Comparison of ENCODE assay signal across 8 cellular contexts in the genomic region with DNA sequence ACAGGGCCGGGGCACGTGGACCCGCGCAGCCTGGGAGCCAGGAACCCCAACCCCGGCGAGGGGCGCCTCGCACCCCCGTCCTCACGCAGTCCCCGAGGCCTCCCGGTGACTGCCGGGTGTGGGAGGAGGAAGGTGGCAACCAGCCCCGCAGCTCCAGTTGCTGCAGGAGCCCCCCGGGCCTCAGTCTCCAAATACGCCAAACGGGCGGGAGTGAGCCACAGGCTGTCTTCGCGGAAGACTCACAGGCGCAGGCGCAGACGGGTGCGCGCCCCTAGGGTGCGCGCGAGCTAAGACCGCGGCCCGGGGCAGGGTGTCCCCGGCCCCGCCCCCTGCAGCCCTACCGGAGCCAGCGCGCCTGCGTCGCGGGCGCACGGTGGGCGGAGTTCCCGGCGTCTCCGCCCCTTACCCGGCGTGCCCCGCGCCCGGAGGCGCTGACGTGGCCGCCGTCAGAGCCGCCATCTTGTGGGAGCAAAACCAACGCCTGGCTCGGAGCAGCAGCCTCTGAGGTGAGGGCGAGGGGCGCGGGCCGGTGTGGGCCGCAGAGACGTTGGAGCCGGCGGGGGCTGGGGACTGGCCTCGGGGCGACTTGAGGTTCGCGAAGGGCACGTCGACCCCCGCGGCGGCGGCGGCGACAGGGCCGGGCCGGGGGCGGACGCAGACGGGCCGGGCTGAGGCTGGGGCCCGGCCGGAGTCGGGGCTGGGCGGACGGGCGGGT. TPM values are rescaled to one million over a fixed set of nuclear protein-coding genes. Genes with fewer than 3 reads are reported as not detected.
DNase-seq lines count a peak whose midpoint lies in the region; ATAC-seq and TF ChIP-seq lines count a peak whose summit lies in the region.

A gene (plus strand): TSS at position 449 of the 715 bp plus-strand sequence. CDS start 14,407 bp downstream, outside the sequence.

- peak within 1 kb of the TSS; percentile 99 for H4K12ac ChIP-seq in trophoblast cell (ENCODE audit: low read depth, low read length)

- H2AFZ ChIP-seq in trophoblast cell (ENCODE audit: insufficient read depth, low read length, poor library complexity), result peak within 1 kb of the TSS; percentile 98

- H3K18ac ChIP-seq in trophoblast cell (ENCODE audit: low read length), result peak within 1 kb of the TSS; percentile 91

- H3K9ac ChIP-seq in trophoblast cell (ENCODE audit: low read length), result peak within 1 kb of the TSS; percentile 83

- TF ChIP-seq EP300 in tibial nerve (IDR thresholded peaks at IDR 0.05), result peak; percentile 68 to 97

- H4K91ac ChIP-seq in trophoblast cell (ENCODE audit: low read depth, low read length), result peak within 1 kb of the TSS; percentile 98

- H3K27me3 ChIP-seq in trophoblast cell (ENCODE audit: insufficient read depth, low read length) (peaks cover 3% of the 10 kb centered on the region), tibial nerve (no peaks in the 10 kb centered on the region)

- H3K14ac ChIP-seq in trophoblast cell (ENCODE audit: low read length), result peak within 1 kb of the TSS; percentile 98

- peak within 1 kb of the TSS; percentile 100 for H3K4ac ChIP-seq in trophoblast cell (ENCODE audit: low read depth, low read length)

- peak within 1 kb of the TSS; percentile 89 for H2BK5ac ChIP-seq in trophoblast cell (ENCODE audit: low read depth, low read length, poor library complexity)

- no CpG with 5 or more reads among the region's 89 CpGs for WGBS in trophoblast cell (ENCODE audit: extremely low coverage, insufficient coverage, insufficient read length)
- 1% methylated on average over 12 to 59 of the region's 89 CpGs for WGBS in tibial nerve, 2 donors

- H3K23ac ChIP-seq in trophoblast cell (ENCODE audit: low read length), result no peak within 1 kb of the TSS

- no peaks in the 10 kb centered on the region for H3K9me3 ChIP-seq in trophoblast cell (ENCODE audit: insufficient read depth, low read depth, low read length)
- H3K9me3 ChIP-seq in tibial nerve, result no peaks in the 10 kb centered on the region

- peak within 1 kb of the TSS; percentile 97 for H2BK120ac ChIP-seq in trophoblast cell (ENCODE audit: insufficient read depth, low read length, poor library complexity)

- H2AK5ac ChIP-seq in trophoblast cell (ENCODE audit: low read length), result peak within 1 kb of the TSS; percentile 93

- H4K8ac ChIP-seq in trophoblast cell (ENCODE audit: low read depth, low read length), result peak within 1 kb of the TSS; percentile 99

- peak; percentile 80 for ATAC-seq in HG02763 (IDR thresholded peaks at IDR 0.05; ENCODE audit: unreplicated experiment)
- peak; percentile 94 for ATAC-seq in Right ventricle myocardium superior (ENCODE audit: poor library complexity)

- H3K36me3 ChIP-seq in trophoblast cell (ENCODE audit: control insufficient read depth in 1 of 2, insufficient read depth in 2 of 2, low read length in 2 of 2) (peaks cover 4 to 9% of the 10 kb centered on the region in 2 experiments), tibial nerve (no peaks in the 10 kb centered on the region)

- H3K79me1 ChIP-seq in trophoblast cell (ENCODE audit: low read length), result peaks cover 15% of the 10 kb centered on the region

- peak within 1 kb of the TSS; percentile 6 for H2BK12ac ChIP-seq in trophoblast cell (ENCODE audit: low read length)

- H3K4me1 ChIP-seq in trophoblast cell (ENCODE audit: control insufficient read depth in 1 of 2, insufficient read depth in 2 of 2, low read length in 2 of 2) (peaks cover 17 to 35% of the 10 kb centered on the region in 2 experiments), tibial nerve (peaks cover 0 to 61% (median 46%) of the 10 kb centered on the region in 4 donors)

- DNase-seq in NCI-H1417 treated with DMSO at 0.1 percent for 48 hours (lab: John Stamatoyannopoulos, UW) (peak; percentile 74), SW 1271 (lab: John Stamatoyannopoulos, UW) (peak; percentile 38 to 75), Right ventricle myocardium superior (peak; percentile 95), trophoblast cell (peak; percentile 90 to 97), tibial nerve (ENCODE audit: low spot score in 2 of 2) (peak; percentile 79 to 82)
- DNase-seq in activated naive CD8-positive, alpha-beta T cell treated with anti-CD3 and anti-CD28 coated beads, Interleukin-2, amount 50 U/mL, for 16 hours (ENCODE audit: low read depth, low spot score), result peak; percentile 75

- no peak for TF ChIP-seq CTCF in GM12875 (IDR thresholded peaks at IDR 0.05; ENCODE audit: borderline replicate concordance, insufficient read depth, low read depth, low read length)
- peak in 3 of 5 experiments; percentile 16 to 62 (median 44) for TF ChIP-seq CTCF in tibial nerve (IDR thresholded peaks at IDR 0.05)

- TF ChIP-seq POLR2A in tibial nerve (IDR thresholded peaks at IDR 0.05), result peak; percentile 92 to 95

- H3K4me3 ChIP-seq in GM12875 (ENCODE audit: low read depth, low read length) (peak within 1 kb of the TSS; percentile 85), trophoblast cell (ENCODE audit: low read depth, low read length) (peak within 1 kb of the TSS; percentile 96), tibial nerve (peak within 1 kb of the TSS; percentile 89 to 98 (median 96))

- H3K4me2 ChIP-seq in trophoblast cell (ENCODE audit: low read length), result peak within 1 kb of the TSS; percentile 94

- peaks cover 43% of the 10 kb centered on the region for H3K79me2 ChIP-seq in trophoblast cell (ENCODE audit: control insufficient read depth, insufficient read depth, low read length, poor library complexity)

- peak within 1 kb of the TSS; percentile 78 for H3K27ac ChIP-seq in trophoblast cell (ENCODE audit: low read depth, low read length)
- peak within 1 kb of the TSS; percentile 98 to 100 (median 99) for H3K27ac ChIP-seq in tibial nerve

- intact Hi-C loops in Right ventricle myocardium superior (cut with DNase I), result no loop called here

RNA-seq across cellular contexts. Expression of the gene that starts here (rescaled TPM):
- total RNA-seq in Right ventricle myocardium superior (251 TPM), tibial nerve (100 to 1,000 TPM; 251 to 311 (median 258) TPM)
- polyA plus RNA-seq in trophoblast cell (2013), result 489 and 490 TPM in 2 replicates

Comparison
In these comparisons a context has a peak if more than half of its experiments do, and no peak if none do; other contexts are left out.
1. Peak in every context shown above with its lines: DNase-seq, ATAC-seq, H3K4me3 ChIP-seq and H3K27ac ChIP-seq.